In the genomic region with DNA sequence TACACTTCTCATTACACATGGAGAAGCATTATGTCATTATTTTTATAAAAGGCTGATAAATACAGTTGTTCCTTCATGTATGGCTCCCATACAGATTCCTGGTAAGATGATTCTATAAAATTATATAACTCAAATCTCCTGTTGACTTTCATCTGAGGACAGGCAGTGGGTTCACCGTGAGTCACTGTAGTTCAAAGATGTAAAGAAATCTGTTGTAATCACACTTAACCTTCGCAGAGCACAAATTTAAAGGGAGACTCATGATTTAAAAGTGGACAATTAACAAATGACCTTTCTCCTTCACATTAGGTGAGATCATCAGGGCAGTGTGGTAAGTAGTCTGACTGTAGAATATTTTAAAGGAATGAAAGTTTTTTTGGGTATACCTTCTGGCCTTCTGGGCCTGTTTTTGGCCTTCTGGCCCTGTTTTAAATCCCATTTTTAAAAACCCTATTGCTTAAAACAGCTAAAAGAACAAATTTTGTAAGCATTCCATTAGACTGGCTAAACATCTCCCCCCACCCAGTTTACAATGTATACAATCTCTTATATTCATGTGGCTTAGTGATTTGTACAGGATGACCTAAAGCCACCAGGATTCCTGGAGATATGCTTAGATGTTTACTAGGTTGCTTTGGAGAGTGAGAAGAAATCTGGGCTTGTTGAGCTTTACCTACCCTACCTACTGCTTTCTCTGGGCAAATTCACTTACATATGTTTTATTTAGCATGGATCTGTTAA, we compare ENCODE assay signal across 9 cellular contexts.
A peak's percentile ranks its signal among the peaks of the same experiment; 100 is the strongest.
DNase-seq lines count a peak whose midpoint lies in the region; ATAC-seq and TF ChIP-seq lines count a peak whose summit lies in the region.
"Had no signal": no experiment of that assay in that cellular context is flagged by ENCODE, and none has a peak within 500 bp of the region (broad histone marks: within the 10 kb centered on the region; RNA-seq: fewer than 3 reads in every experiment).

No MANE protein-coding gene starts in this region.

- peak overlapping the region; percentile 49 for H2AFZ ChIP-seq in osteoblast (ENCODE audit: low read length)

- BruUV-seq in Panc1 (replicated peaks; lab: Mats Ljungman, UMichigan): no TSS peak

- CTCF ChIA-PET in Panc1 (lab: Charles Lee): no interaction called here

- H3K4me3 ChIP-seq in Panc1 (ENCODE audit: low read depth in 2 of 2, low read length in 2 of 2) (peak overlapping the region; percentile 7 to 35; a peak in 2 of 4 replicates), epithelial cell of esophagus (ENCODE audit: low read length) (no peak overlapping the region), osteoblast (ENCODE audit: insufficient read depth, low read length) (peak overlapping the region; percentile 19), dorsolateral prefrontal cortex (no peak overlapping the region)

- H3K27ac ChIP-seq in Panc1 (ENCODE audit: low read length) (peak overlapping the region; percentile 84), osteoblast (ENCODE audit: low read depth, low read length) (peak overlapping the region; percentile 73), dorsolateral prefrontal cortex (peak overlapping the region in 5 of 59 donors; percentile 2 to 47 (median 21))

- ATAC-seq in Panc1: peak; percentile 49; the same call in 1 of the 2 replicates

- POLR2A ChIA-PET in Panc1 (lab: Charles Lee): no interaction called here

- peak overlapping the region; percentile 79 for H3K4me2 ChIP-seq in osteoblast (ENCODE audit: insufficient read depth, low read length)

- H3K79me2 ChIP-seq in osteoblast (ENCODE audit: insufficient read depth, low read length): peaks cover 52% of the 10 kb centered on the region

- in situ Hi-C loops in Panc1 (cut with HindIII; ENCODE audit: low pct_unique_long_range_greater_than_20kb, low sequenced_read_pairs): no loop called here

- H3K36me3 ChIP-seq in Panc1 (ENCODE audit: control insufficient read depth, insufficient read depth, low read length): no peaks in the 10 kb centered on the region
- H3K36me3 ChIP-seq in osteoblast (ENCODE audit: insufficient read depth, low read length): peaks cover 9% of the 10 kb centered on the region

- no peaks in the 10 kb centered on the region for H3K9me3 ChIP-seq in Panc1 (ENCODE audit: control insufficient read depth, insufficient read depth, low read depth, low read length)
- no peaks in the 10 kb centered on the region for H3K9me3 ChIP-seq in osteoblast (ENCODE audit: low read depth, low read length)

- TF ChIP-seq CTCF in Panc1 (IDR thresholded peaks at IDR 0.05) (no peak), epithelial cell of esophagus (IDR thresholded peaks at IDR 0.05; ENCODE audit: insufficient read depth, low read depth, low read length, missing control alignments) (no peak), osteoblast (IDR thresholded peaks at IDR 0.05; ENCODE audit: extremely low read depth, low read depth, low read length) (no peak), dorsolateral prefrontal cortex (IDR thresholded peaks at IDR 0.05 in 54 of 56, conservative IDR thresholded peaks at IDR 0.05 in 2 of 56; ENCODE audit: low read depth in 1 of 56, partially characterized antibody in 56 of 56) (no peak)

- H3K4me1 ChIP-seq in Panc1 (ENCODE audit: control insufficient read depth, insufficient read depth, low read length): peaks cover 14% of the 10 kb centered on the region
- H3K4me1 ChIP-seq in osteoblast (ENCODE audit: insufficient read depth, low read length): peaks cover 38% of the 10 kb centered on the region

- peak; percentile 35 for DNase-seq in EH (ENCODE audit: low read depth)
- no peak for DNase-seq in Panc1 (ENCODE audit: low read depth, low spot score)
- DNase-seq in epithelial cell of esophagus (ENCODE audit: low read depth): peak; percentile 55
- DNase-seq in osteoblast (ENCODE audit: insufficient read length, low spot score, missing footprints): no peak
- no peak for DNase-seq in NCI-H1048 (lab: John Stamatoyannopoulos, UW)
- no peak for DNase-seq in dorsolateral prefrontal cortex
- no peak for DNase-seq in effector CD8-positive, alpha-beta T cell (lab: John Stamatoyannopoulos, UW)
- DNase-seq in iPS-NIHi7 (ENCODE audit: extremely low spot score): no peak
- DNase-seq: Right ventricle myocardium superior had no signal

- intact Hi-C loops in Panc1 (cut with micrococcal nuclease; ENCODE audit: unreplicated experiment) (no loop called here), dorsolateral prefrontal cortex (cut with DNase I) (no loop called here)

- H3K27me3 ChIP-seq in Panc1 (ENCODE audit: control insufficient read depth, insufficient read depth, low read length) (no peaks in the 10 kb centered on the region), osteoblast (ENCODE audit: insufficient read depth, low read length) (no peaks in the 10 kb centered on the region), dorsolateral prefrontal cortex (no peaks in the 10 kb centered on the region)

- peaks cover 7% of the 10 kb centered on the region for H4K20me1 ChIP-seq in osteoblast (ENCODE audit: insufficient read depth, low read length)

Comparison
In these comparisons a context has a peak if more than half of its experiments do, and no peak if none do; other contexts are left out.
1. DNase-seq: peak in EH (single experiment) and epithelial cell of esophagus (single experiment); none in Panc1 (single experiment), osteoblast (single experiment), NCI-H1048 (single experiment), dorsolateral prefrontal cortex (0 of 10), effector CD8-positive, alpha-beta T cell (single experiment) and iPS-NIHi7 (single experiment).
2. H3K4me3 ChIP-seq: peak in Panc1 (2 of 2) and osteoblast (single experiment); none in epithelial cell of esophagus (single experiment) and dorsolateral prefrontal cortex (0 of 59).